In the genomic region with DNA sequence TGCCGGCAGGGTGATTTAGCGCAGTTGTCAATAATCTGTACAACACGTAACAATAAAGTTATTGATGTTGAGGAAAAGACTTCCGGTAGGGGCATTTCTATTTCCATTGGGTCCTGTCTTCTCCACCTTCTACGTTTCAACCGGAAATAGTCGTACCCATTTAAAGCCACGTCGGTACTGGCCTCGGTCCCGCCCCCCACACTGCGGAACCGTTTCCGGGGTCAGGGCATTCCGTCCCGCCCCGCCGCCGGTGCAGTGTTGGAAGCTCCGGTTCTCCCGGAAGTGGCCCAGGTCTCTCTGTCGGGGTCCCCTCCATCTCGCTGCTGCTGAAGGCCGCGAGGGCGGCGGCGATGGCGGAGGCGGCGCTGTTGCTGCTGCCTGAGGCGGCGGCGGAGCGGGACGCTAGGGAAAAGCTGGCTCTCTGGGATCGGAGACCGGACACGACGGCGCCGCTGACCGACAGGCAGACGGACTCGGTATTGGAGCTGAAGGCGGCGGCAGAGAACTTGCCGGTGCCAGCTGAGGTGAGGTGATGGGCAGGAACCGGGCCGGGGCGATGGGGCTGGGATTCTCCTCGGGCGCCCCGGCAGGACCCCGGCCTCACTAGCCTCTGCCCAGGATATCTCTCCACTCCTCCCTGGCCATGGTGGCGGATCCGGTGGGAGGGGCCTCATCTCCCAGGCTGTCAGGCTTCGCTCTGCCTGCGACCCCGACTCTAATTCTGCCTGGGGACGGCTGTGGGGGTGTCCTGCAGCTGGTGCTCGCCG, we compare ENCODE assay signal across 1 cellular context.
TF ChIP-seq lines count a peak whose summit lies in the region.

A gene with protein sequence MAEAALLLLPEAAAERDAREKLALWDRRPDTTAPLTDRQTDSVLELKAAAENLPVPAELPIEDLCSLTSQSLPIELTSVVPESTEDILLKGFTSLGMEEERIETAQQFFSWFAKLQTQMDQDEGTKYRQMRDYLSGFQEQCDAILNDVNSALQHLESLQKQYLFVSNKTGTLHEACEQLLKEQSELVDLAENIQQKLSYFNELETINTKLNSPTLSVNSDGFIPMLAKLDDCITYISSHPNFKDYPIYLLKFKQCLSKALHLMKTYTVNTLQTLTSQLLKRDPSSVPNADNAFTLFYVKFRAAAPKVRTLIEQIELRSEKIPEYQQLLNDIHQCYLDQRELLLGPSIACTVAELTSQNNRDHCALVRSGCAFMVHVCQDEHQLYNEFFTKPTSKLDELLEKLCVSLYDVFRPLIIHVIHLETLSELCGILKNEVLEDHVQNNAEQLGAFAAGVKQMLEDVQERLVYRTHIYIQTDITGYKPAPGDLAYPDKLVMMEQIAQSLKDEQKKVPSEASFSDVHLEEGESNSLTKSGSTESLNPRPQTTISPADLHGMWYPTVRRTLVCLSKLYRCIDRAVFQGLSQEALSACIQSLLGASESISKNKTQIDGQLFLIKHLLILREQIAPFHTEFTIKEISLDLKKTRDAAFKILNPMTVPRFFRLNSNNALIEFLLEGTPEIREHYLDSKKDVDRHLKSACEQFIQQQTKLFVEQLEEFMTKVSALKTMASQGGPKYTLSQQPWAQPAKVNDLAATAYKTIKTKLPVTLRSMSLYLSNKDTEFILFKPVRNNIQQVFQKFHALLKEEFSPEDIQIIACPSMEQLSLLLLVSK (plus strand): TSS at position 253 of the 767 bp plus-strand sequence. CDS start 98 bp downstream, at position 351.

TF ChIP-seq in GM12878, 131 proteins besides CTCF, POLR2A, EP300 and RAD21 (continued from another document and continues in another):
- TF ChIP-seq EGR1 (IDR thresholded peaks at IDR 0.05; ENCODE audit: borderline replicate concordance in 1 of 2, low read depth in 2 of 2, low read length in 2 of 2), result peak in 1 of 2 experiments; percentile 15; a peak in 1 of 3 replicates
- TF ChIP-seq ZNF622 (IDR thresholded peaks at IDR 0.05), result no peak
- TF ChIP-seq ZSCAN29 (IDR thresholded peaks at IDR 0.05), result no peak
- TF ChIP-seq SUPT20H (IDR thresholded peaks at IDR 0.05; ENCODE audit: borderline replicate concordance, control insufficient read depth, low read depth, low read length), result no peak
- no peak for TF ChIP-seq NFYA (IDR thresholded peaks at IDR 0.05; ENCODE audit: borderline replicate concordance, low read depth, low read length)
- TF ChIP-seq NBN (IDR thresholded peaks at IDR 0.05), result 0 out of 2 replicates have a peak, but pooled peaks have one; percentile 74
- TF ChIP-seq STAT1 (conservative IDR thresholded peaks at IDR 0.05), result 0 out of 2 replicates have a peak, but pooled peaks have one; percentile 19
- no peak for TF ChIP-seq NFIC (IDR thresholded peaks at IDR 0.05; ENCODE audit: low read depth, low read length)
- TF ChIP-seq CBX3 (IDR thresholded peaks at IDR 0.05; ENCODE audit: borderline replicate concordance, low read depth), result no peak
- TF ChIP-seq POLR2AphosphoS2 (IDR thresholded peaks at IDR 0.05; ENCODE audit: low read depth, low read length), result no peak
- no peak for TF ChIP-seq KAT2A (conservative IDR thresholded peaks at IDR 0.05; ENCODE audit: control insufficient read depth, low read depth, low read length)
- TF ChIP-seq, protein P1, sequence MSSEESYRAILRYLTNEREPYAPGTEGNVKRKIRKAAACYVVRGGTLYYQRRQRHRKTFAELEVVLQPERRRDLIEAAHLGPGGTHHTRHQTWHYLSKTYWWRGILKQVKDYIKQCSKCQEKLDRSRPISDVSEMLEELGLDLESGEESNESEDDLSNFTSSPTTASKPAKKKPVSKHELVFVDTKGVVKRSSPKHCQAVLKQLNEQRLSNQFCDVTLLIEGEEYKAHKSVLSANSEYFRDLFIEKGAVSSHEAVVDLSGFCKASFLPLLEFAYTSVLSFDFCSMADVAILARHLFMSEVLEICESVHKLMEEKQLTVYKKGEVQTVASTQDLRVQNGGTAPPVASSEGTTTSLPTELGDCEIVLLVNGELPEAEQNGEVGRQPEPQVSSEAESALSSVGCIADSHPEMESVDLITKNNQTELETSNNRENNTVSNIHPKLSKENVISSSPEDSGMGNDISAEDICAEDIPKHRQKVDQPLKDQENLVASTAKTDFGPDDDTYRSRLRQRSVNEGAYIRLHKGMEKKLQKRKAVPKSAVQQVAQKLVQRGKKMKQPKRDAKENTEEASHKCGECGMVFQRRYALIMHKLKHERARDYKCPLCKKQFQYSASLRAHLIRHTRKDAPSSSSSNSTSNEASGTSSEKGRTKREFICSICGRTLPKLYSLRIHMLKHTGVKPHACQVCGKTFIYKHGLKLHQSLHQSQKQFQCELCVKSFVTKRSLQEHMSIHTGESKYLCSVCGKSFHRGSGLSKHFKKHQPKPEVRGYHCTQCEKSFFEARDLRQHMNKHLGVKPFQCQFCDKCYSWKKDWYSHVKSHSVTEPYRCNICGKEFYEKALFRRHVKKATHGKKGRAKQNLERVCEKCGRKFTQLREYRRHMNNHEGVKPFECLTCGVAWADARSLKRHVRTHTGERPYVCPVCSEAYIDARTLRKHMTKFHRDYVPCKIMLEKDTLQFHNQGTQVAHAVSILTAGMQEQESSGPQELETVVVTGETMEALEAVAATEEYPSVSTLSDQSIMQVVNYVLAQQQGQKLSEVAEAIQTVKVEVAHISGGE (CRISPR knock-in tag; IDR thresholded peaks at IDR 0.05), result no peak
- TF ChIP-seq ETV6 (conservative IDR thresholded peaks at IDR 0.05 in 1 of 2, IDR thresholded peaks at IDR 0.05 in 1 of 2; ENCODE audit: borderline replicate concordance in 1 of 2, low read depth in 1 of 2), result peak in 1 of 2 experiments; percentile 36; a peak in 1 of 4 replicates
- TF ChIP-seq MYC (IDR thresholded peaks at IDR 0.05; ENCODE audit: insufficient read depth, insufficient read length, insufficient replicate concordance, low read length, severe bottlenecking), result no peak
- TF ChIP-seq MTA3 (IDR thresholded peaks at IDR 0.05; ENCODE audit: borderline replicate concordance, low read length), result no peak
- TF ChIP-seq FOXK2 (IDR thresholded peaks at IDR 0.05), result peak; percentile 56; the same call in 1 of the 2 replicates
- peak; percentile 50; the same call in 1 of the 2 replicates for TF ChIP-seq ZBED1 (IDR thresholded peaks at IDR 0.05; ENCODE audit: borderline replicate concordance)
- TF ChIP-seq, protein P2, sequence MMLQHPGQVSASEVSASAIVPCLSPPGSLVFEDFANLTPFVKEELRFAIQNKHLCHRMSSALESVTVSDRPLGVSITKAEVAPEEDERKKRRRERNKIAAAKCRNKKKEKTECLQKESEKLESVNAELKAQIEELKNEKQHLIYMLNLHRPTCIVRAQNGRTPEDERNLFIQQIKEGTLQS (IDR thresholded peaks at IDR 0.05; ENCODE audit: borderline replicate concordance, extremely low read depth, low read depth, low read length), result peak; percentile 19; the same call in 1 of the 2 replicates
- TF ChIP-seq NR2C2 (IDR thresholded peaks at IDR 0.05; ENCODE audit: borderline replicate concordance, control insufficient read depth, insufficient read length, low read depth), result peak; percentile 79
- TF ChIP-seq, protein P3, sequence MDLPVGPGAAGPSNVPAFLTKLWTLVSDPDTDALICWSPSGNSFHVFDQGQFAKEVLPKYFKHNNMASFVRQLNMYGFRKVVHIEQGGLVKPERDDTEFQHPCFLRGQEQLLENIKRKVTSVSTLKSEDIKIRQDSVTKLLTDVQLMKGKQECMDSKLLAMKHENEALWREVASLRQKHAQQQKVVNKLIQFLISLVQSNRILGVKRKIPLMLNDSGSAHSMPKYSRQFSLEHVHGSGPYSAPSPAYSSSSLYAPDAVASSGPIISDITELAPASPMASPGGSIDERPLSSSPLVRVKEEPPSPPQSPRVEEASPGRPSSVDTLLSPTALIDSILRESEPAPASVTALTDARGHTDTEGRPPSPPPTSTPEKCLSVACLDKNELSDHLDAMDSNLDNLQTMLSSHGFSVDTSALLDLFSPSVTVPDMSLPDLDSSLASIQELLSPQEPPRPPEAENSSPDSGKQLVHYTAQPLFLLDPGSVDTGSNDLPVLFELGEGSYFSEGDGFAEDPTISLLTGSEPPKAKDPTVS (IDR thresholded peaks at IDR 0.05; ENCODE audit: low read depth, low read length), result no peak
- no peak for TF ChIP-seq EED (IDR thresholded peaks at IDR 0.05; ENCODE audit: low read depth)
- TF ChIP-seq, protein P4, sequence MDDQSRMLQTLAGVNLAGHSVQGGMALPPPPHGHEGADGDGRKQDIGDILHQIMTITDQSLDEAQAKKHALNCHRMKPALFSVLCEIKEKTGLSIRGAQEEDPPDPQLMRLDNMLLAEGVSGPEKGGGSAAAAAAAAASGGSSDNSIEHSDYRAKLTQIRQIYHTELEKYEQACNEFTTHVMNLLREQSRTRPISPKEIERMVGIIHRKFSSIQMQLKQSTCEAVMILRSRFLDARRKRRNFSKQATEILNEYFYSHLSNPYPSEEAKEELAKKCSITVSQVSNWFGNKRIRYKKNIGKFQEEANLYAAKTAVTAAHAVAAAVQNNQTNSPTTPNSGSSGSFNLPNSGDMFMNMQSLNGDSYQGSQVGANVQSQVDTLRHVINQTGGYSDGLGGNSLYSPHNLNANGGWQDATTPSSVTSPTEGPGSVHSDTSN (IDR thresholded peaks at IDR 0.05; ENCODE audit: insufficient replicate concordance, low read depth, low read length), result peak; percentile 65
- TF ChIP-seq, protein P5, sequence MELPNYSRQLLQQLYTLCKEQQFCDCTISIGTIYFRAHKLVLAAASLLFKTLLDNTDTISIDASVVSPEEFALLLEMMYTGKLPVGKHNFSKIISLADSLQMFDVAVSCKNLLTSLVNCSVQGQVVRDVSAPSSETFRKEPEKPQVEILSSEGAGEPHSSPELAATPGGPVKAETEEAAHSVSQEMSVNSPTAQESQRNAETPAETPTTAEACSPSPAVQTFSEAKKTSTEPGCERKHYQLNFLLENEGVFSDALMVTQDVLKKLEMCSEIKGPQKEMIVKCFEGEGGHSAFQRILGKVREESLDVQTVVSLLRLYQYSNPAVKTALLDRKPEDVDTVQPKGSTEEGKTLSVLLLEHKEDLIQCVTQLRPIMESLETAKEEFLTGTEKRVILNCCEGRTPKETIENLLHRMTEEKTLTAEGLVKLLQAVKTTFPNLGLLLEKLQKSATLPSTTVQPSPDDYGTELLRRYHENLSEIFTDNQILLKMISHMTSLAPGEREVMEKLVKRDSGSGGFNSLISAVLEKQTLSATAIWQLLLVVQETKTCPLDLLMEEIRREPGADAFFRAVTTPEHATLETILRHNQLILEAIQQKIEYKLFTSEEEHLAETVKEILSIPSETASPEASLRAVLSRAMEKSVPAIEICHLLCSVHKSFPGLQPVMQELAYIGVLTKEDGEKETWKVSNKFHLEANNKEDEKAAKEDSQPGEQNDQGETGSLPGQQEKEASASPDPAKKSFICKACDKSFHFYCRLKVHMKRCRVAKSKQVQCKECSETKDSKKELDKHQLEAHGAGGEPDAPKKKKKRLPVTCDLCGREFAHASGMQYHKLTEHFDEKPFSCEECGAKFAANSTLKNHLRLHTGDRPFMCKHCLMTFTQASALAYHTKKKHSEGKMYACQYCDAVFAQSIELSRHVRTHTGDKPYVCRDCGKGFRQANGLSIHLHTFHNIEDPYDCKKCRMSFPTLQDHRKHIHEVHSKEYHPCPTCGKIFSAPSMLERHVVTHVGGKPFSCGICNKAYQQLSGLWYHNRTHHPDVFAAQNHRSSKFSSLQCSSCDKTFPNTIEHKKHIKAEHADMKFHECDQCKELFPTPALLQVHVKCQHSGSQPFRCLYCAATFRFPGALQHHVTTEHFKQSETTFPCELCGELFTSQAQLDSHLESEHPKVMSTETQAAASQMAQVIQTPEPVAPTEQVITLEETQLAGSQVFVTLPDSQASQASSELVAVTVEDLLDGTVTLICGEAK (IDR thresholded peaks at IDR 0.05; ENCODE audit: borderline replicate concordance), result peak; percentile 100
- peak; percentile 70; the same call in 1 of the 2 replicates for TF ChIP-seq DPF2 (IDR thresholded peaks at IDR 0.05)
- peak; percentile 62; the same call in 1 of the 2 replicates for TF ChIP-seq ZNF384 (IDR thresholded peaks at IDR 0.05; ENCODE audit: borderline replicate concordance, low read depth, low read length)
- TF ChIP-seq, protein P6, sequence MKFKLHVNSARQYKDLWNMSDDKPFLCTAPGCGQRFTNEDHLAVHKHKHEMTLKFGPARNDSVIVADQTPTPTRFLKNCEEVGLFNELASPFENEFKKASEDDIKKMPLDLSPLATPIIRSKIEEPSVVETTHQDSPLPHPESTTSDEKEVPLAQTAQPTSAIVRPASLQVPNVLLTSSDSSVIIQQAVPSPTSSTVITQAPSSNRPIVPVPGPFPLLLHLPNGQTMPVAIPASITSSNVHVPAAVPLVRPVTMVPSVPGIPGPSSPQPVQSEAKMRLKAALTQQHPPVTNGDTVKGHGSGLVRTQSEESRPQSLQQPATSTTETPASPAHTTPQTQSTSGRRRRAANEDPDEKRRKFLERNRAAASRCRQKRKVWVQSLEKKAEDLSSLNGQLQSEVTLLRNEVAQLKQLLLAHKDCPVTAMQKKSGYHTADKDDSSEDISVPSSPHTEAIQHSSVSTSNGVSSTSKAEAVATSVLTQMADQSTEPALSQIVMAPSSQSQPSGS (IDR thresholded peaks at IDR 0.05; ENCODE audit: low read length), result peak; percentile 51; the same call in 1 of the 2 replicates
- peak; percentile 57; the same call in 1 of the 2 replicates for TF ChIP-seq MXI1 (IDR thresholded peaks at IDR 0.05; ENCODE audit: low read depth, low read length)
- TF ChIP-seq POLR2AphosphoS5 (IDR thresholded peaks at IDR 0.05; ENCODE audit: low read length), result peak; percentile 82; the same call in 1 of the 2 replicates
- TF ChIP-seq FOS (IDR thresholded peaks at IDR 0.05; ENCODE audit: borderline replicate concordance, extremely low read depth, insufficient read length), result no peak
- TF ChIP-seq, protein P7, sequence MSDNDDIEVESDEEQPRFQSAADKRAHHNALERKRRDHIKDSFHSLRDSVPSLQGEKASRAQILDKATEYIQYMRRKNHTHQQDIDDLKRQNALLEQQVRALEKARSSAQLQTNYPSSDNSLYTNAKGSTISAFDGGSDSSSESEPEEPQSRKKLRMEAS (IDR thresholded peaks at IDR 0.05; ENCODE audit: low read depth, low read length), result no peak
- no peak for TF ChIP-seq SUZ12 (IDR thresholded peaks at IDR 0.05; ENCODE audit: unreplicated experiment)
- no peak for TF ChIP-seq ZNF274 (IDR thresholded peaks at IDR 0.05; ENCODE audit: insufficient read depth, insufficient read length)
- TF ChIP-seq BRCA1 (IDR thresholded peaks at IDR 0.05; ENCODE audit: low read depth, low read length), result no peak
- TF ChIP-seq, protein P8, sequence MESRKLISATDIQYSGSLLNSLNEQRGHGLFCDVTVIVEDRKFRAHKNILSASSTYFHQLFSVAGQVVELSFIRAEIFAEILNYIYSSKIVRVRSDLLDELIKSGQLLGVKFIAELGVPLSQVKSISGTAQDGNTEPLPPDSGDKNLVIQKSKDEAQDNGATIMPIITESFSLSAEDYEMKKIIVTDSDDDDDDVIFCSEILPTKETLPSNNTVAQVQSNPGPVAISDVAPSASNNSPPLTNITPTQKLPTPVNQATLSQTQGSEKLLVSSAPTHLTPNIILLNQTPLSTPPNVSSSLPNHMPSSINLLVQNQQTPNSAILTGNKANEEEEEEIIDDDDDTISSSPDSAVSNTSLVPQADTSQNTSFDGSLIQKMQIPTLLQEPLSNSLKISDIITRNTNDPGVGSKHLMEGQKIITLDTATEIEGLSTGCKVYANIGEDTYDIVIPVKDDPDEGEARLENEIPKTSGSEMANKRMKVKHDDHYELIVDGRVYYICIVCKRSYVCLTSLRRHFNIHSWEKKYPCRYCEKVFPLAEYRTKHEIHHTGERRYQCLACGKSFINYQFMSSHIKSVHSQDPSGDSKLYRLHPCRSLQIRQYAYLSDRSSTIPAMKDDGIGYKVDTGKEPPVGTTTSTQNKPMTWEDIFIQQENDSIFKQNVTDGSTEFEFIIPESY (IDR thresholded peaks at IDR 0.05), result no peak
- peak; percentile 2; the same call in 1 of the 2 replicates for TF ChIP-seq PAX5 (IDR thresholded peaks at IDR 0.05; ENCODE audit: borderline replicate concordance, low read depth, low read length)
